ENCODE assay signal across 9 cellular contexts in the genomic region with DNA sequence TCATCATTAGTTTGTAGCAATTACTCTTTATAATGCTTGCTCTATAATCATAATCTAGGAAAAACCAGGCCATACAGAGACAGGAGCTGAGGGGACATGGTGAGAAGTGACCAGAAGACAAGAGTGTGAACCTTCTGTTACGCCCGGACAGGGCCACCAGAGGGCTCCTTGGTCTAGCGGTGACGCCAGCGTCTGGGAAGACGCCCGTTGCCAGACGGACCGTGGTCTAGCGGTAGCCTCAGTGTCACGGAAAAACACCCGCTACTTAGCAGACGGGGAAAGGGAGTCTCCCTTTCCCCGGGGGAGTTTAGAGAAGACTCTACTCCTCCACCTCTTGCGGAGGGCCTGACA. TPM values are rescaled to one million over a fixed set of nuclear protein-coding genes. Genes with fewer than 3 reads are reported as not detected.
A peak's percentile ranks its signal among the peaks of the same experiment; 100 is the strongest.
DNase-seq lines count a peak whose midpoint lies in the region; ATAC-seq and TF ChIP-seq lines count a peak whose summit lies in the region.
"Not testable (repeated sequence)": the region's sequence is repeated elsewhere in the genome, so short reads cannot be mapped to it uniquely, and the experiment has no call there.
"Had no signal": no experiment of that assay in that cellular context is flagged by ENCODE, and none has a peak within 500 bp of the region (broad histone marks: within the 10 kb centered on the region; RNA-seq: fewer than 3 reads in every experiment).

No MANE protein-coding gene starts in this region.

- in situ Hi-C loops in gastrocnemius medialis (cut with MboI; ENCODE audit: low sequenced_read_pairs in 4 of 4), result loop anchor here in 1 of 4 donors (5.0 kb wide), 1 partner anchor 139 kb away; no protein-coding TSS in a partner anchor

- peaks cover 29% of the 10 kb centered on the region for H3K4me1 Mint-ChIP-seq in endothelial cell (ENCODE audit: unreplicated experiment)

- peak overlapping the region in 1 of 2 donors; percentile 1 for H3K27ac ChIP-seq in left lung
- peak overlapping the region in 3 of 4 donors; percentile 69 to 70 (median 70) for H3K27ac ChIP-seq in gastrocnemius medialis

- not testable (repeated sequence) for H3K9me3 Mint-ChIP-seq in endothelial cell (ENCODE audit: unreplicated experiment)

- TF ChIP-seq POLR2A in gastrocnemius medialis (IDR thresholded peaks at IDR 0.05), result not testable (repeated sequence)

- H3K27ac Mint-ChIP-seq in endothelial cell (ENCODE audit: unreplicated experiment), result peak overlapping the region; percentile 24

- H3K4me3 Mint-ChIP-seq in endothelial cell (ENCODE audit: unreplicated experiment), result not testable (repeated sequence)

- peak; percentile 48 for TF ChIP-seq CTCF in AG04449 (IDR thresholded peaks at IDR 0.05; ENCODE audit: insufficient read depth, low read length, missing control alignments)
- peak; percentile 36 for TF ChIP-seq CTCF in GM12865 (IDR thresholded peaks at IDR 0.05; ENCODE audit: insufficient read depth, low read depth, low read length, missing control alignments)
- not testable (repeated sequence) for TF ChIP-seq CTCF in endothelial cell (IDR thresholded peaks at IDR 0.05; ENCODE audit: unreplicated experiment)
- peak; percentile 45 to 56 for TF ChIP-seq CTCF in left lung (IDR thresholded peaks at IDR 0.05)
- peak; percentile 31 to 73 (median 62) for TF ChIP-seq CTCF in gastrocnemius medialis (IDR thresholded peaks at IDR 0.05 in 4 of 5, conservative IDR thresholded peaks at IDR 0.05 in 1 of 5)

- CTCF ChIA-PET in AG04449 (lab: Yijun Ruan, JAX), result interaction anchor here (1.5 to 5.6 kb wide), 6 partner anchors 11 to 138 kb away, joined by 3 to 32 read pairs (median 6); partner anchors contain the start of genes BHLHE23 and TCFL5

- POLR2A ChIA-PET in AG04449 (lab: Yijun Ruan, JAX), result not testable (repeated sequence)

- H3K27me3 Mint-ChIP-seq in endothelial cell (ENCODE audit: unreplicated experiment), result not testable (repeated sequence)

- not testable (repeated sequence) for H3K4me1 ChIP-seq in left lung
- H3K4me1 ChIP-seq in gastrocnemius medialis, result peaks cover 16 to 20% of the 10 kb centered on the region in 2 donors

- intact Hi-C loops in left lung (cut with DNase I), result not testable (repeated sequence)
- intact Hi-C loops in gastrocnemius medialis (cut with DNase I; ENCODE audit: low total_unique reads), result loop anchor here (1.0 kb wide), 1 partner anchor 136 kb away; no protein-coding TSS in a partner anchor

- not testable (repeated sequence) for H3K36me3 Mint-ChIP-seq in endothelial cell (ENCODE audit: low read depth, unreplicated experiment)

- not testable (repeated sequence) for H3K27me3 ChIP-seq in left lung, gastrocnemius medialis

- ATAC-seq in left lung, gastrocnemius medialis: not testable (repeated sequence)

- H3K9me3 ChIP-seq in left lung, gastrocnemius medialis: not testable (repeated sequence)

- not testable (repeated sequence) for H3K4me3 ChIP-seq in AG04449 (ENCODE audit: low read depth, low read length); GM12865 (ENCODE audit: low read depth, low read length); left lung; gastrocnemius medialis

- H3K36me3 ChIP-seq in left lung, gastrocnemius medialis: not testable (repeated sequence)

- not testable (repeated sequence) for DNase-seq in AG04449 (ENCODE audit: low read depth, low spot score)
- DNase-seq in GM12865 (ENCODE audit: low read depth) (peak; percentile 49), MV-4-11 (lab: John Stamatoyannopoulos, UW) (peak; percentile 76), RKO (ENCODE audit: low spot score) (peak; percentile 84), activated T-cell treated with anti-CD3 and anti-CD28 coated beads for 48 hours (ENCODE audit: low read depth) (peak; percentile 29), endothelial cell (ENCODE audit: low spot score) (peak; percentile 69), left lung (peak in 1 of 2 donors; percentile 67), gastrocnemius medialis (peak in 1 of 2 donors; percentile 70)

RNA-seq across cellular contexts. Expression of gene TCFL5, which starts 12.0 kb away (rescaled TPM):
- total RNA-seq in endothelial cell (ENCODE audit: unreplicated experiment) (30.9 TPM), left lung (1 to 10 TPM; 7.4 to 8.5 TPM), gastrocnemius medialis (1 to 10 TPM; 5.3 to 7.3 (median 6.3) TPM)

RNA-seq across cellular contexts. Expression of gene DIDO1, which starts 52.6 kb away (rescaled TPM):
- total RNA-seq in endothelial cell (ENCODE audit: unreplicated experiment) (61.0 TPM), left lung (10 to 100 TPM; 38.1 to 45.7 TPM), gastrocnemius medialis (10 to 100 TPM; 24.2 to 39.3 (median 28.7) TPM)

RNA-seq across cellular contexts. Expression of gene COL9A3, which starts 56.8 kb away (rescaled TPM):
- 1.8 TPM for total RNA-seq in endothelial cell (ENCODE audit: unreplicated experiment)
- 1 to 10 TPM; 2.3 to 2.6 TPM for total RNA-seq in left lung
- total RNA-seq in gastrocnemius medialis, result 1 to 10 TPM in 2 of 4 donors, under 1 TPM in 2; 0.41 to 4.1 (median 1.6) TPM
- total RNA-seq: CD8-positive, alpha-beta memory T cell had no signal
